8 cellular contexts compared by ENCODE assay signal in the genomic region with DNA sequence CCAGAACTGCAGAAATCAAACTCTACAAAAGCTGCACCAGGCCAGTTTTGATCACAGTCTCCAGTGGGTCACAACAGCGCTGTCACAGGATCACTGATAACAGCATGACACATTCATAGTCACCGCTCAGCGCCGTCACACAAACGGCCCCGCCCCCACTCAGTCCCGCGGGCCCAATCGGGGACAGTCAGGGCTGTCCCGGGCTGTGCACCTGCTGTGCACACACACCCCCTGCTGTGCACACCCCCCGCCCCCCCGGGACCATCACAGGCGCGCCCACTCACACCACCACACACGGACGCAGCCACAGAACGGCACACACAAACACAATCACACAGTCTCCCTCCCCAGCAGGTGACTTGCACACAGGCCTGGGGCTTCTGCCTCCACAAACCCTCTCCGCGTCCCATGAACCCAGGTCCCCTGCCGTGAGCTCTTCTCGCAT. TPM values are rescaled to one million over a fixed set of nuclear protein-coding genes. Genes with fewer than 3 reads are reported as not detected.
DNase-seq lines count a peak whose midpoint lies in the region; ATAC-seq and TF ChIP-seq lines count a peak whose summit lies in the region.

No MANE protein-coding gene starts in this region.

- H3K27ac ChIP-seq in thyroid gland, result peak overlapping the region; percentile 71 to 76 (median 72)

- WGBS in thyroid gland, 2 donors, result 0% methylated on average over 2 to 5 of the region's 21 CpGs

- DNase-seq in RPMI8226 (peak; percentile 60), activated gamma-delta T cell treated with Interleukin-2 at 50 U/mL for 16 hours (peak; percentile 81), head of caudate nucleus (peak; percentile 51 to 91 (median 81)), osteocyte (ENCODE audit: extremely low spot score, unreplicated experiment) (no peak), thyroid gland (peak; percentile 70 to 74), NCI-H146 (lab: John Stamatoyannopoulos, UW) (no peak)

- no peaks in the 10 kb centered on the region for H3K9me3 ChIP-seq in thyroid gland

- H3K36me3 ChIP-seq in thyroid gland, result peaks cover 0 to 1% of the 10 kb centered on the region in 2 donors

- ATAC-seq in GM18858 (IDR thresholded peaks at IDR 0.05; ENCODE audit: unreplicated experiment), result peak; percentile 72
- peak; percentile 56 for ATAC-seq in HG03097 (IDR thresholded peaks at IDR 0.05; ENCODE audit: low FRiP score, unreplicated experiment)

- no peak for TF ChIP-seq POLR2A in thyroid gland (IDR thresholded peaks at IDR 0.05)

- no peak for TF ChIP-seq CTCF in osteocyte (IDR thresholded peaks at IDR 0.05)
- no peak for TF ChIP-seq CTCF in thyroid gland (IDR thresholded peaks at IDR 0.05)

- H3K4me3 Mint-ChIP-seq in osteocyte (ENCODE audit: unreplicated experiment), result peak overlapping the region; percentile 85

- H3K36me3 Mint-ChIP-seq in osteocyte (ENCODE audit: unreplicated experiment), result peaks cover 25% of the 10 kb centered on the region

- peaks cover 5 to 13% of the 10 kb centered on the region in 2 donors for H3K4me1 ChIP-seq in thyroid gland

- peak overlapping the region; percentile 42 to 71 (median 60) for H3K4me3 ChIP-seq in thyroid gland (replicated peaks in 1 of 3)

- peaks cover 19% of the 10 kb centered on the region for H3K4me1 Mint-ChIP-seq in osteocyte (ENCODE audit: unreplicated experiment)

- peaks cover 12% of the 10 kb centered on the region for H3K9me3 Mint-ChIP-seq in osteocyte (ENCODE audit: unreplicated experiment)

- intact Hi-C loops in head of caudate nucleus (cut with DNase I), result no loop called here
- intact Hi-C loops in thyroid gland (cut with DNase I), result no loop called here

- peak overlapping the region; percentile 92 for H3K27ac Mint-ChIP-seq in osteocyte (ENCODE audit: unreplicated experiment)

- H3K27me3 Mint-ChIP-seq in osteocyte (ENCODE audit: unreplicated experiment), result no peaks in the 10 kb centered on the region

- no peaks in the 10 kb centered on the region for H3K27me3 ChIP-seq in thyroid gland

RNA-seq across cellular contexts. Expression of a gene that starts 0.4 kb away (rescaled TPM):
- total RNA-seq in osteocyte (13.2 and 15.0 TPM in 2 replicates), thyroid gland (10 to 100 TPM; 11.3 to 30.5 (median 19.0) TPM)

RNA-seq across cellular contexts. Expression of a gene that starts 31.6 kb away (rescaled TPM):
- total RNA-seq in osteocyte, result 18.3 and 18.8 TPM in 2 replicates
- 10 to 100 TPM; 11.4 to 19.5 (median 15.2) TPM for total RNA-seq in thyroid gland

Comparison
In these comparisons a context has a peak if more than half of its experiments do, and no peak if none do; other contexts are left out.
1. DNase-seq: peak in RPMI8226 (single experiment), activated gamma-delta T cell treated with Interleukin-2 at 50 U/mL for 16 hours (single experiment), head of caudate nucleus (42 of 42) and thyroid gland (2 of 2); none in osteocyte (single experiment) and NCI-H146 (single experiment).